In the genomic region with DNA sequence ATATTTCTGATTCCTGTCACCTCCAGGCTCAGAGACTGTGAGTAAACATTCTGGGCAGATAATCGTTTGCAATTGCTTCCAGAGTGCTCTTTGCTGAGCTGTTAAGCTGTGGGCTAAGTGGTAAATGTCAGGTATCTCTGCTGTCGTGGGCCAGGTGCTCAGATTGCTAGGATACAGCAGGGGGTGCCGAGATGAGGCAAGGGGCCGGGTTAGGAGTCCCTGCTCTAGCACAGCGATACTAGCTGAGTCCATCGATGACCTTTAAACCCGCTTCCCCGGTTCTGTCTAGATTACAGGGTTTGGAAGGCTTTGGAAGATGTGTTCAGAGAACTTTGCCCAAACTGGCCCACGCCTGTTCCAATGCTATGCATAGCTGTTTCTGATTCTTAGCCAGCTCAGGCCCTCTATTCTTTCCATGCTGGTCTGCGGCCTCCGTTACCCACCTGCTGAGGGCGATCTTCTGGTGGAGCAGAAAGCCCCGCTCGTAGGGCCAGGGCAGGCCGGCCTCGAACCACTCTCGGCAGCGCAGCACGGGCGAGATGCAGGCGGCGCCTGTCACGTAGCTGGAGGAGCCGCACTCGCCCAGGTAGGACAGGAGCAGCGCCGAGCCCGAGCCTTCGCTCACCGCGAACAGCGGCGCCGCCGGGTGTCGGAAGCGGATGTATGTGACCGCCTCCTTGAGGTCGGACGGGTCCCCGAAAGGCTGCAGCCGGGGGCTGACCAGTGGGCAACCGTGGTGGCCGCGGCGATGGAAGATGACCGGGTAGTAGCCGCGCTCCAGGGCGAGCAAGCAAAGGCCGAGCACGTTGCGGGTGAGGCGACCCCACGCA, we compare ENCODE assay signal across 8 cellular contexts. TPM values are rescaled to one million over a fixed set of nuclear protein-coding genes. Genes with fewer than 3 reads are reported as not detected.
DNase-seq lines count a peak whose midpoint lies in the region; ATAC-seq and TF ChIP-seq lines count a peak whose summit lies in the region.

No MANE protein-coding gene starts in this region.

- no peaks in the 10 kb centered on the region for H3K27me3 Mint-ChIP-seq in IgD-negative memory B cell

- DNase-seq in GM06990 (ENCODE audit: extremely low read depth, insufficient read length) = peak; percentile 83
- peak; percentile 10 for DNase-seq in SHP77 treated with DMSO at 0.1 percent for 48 hours (lab: John Stamatoyannopoulos, UW)
- DNase-seq in astrocyte of the spinal cord (ENCODE audit: low read depth, low spot score) = no peak
- DNase-seq in kidney tubule cell (ENCODE audit: low spot score) = peak; percentile 65
- peak; percentile 52 for DNase-seq in stimulated activated CD4-positive, alpha-beta T cell treated with anti-CD3 and anti-CD28 coated beads, Interleukin-4, amount 100 ng/mL, for 24 hours

- H3K4me1 Mint-ChIP-seq in IgD-negative memory B cell = peaks cover 25 to 43% (median 33%) of the 10 kb centered on the region in 3 donors

- peak; percentile 44 for TF ChIP-seq CTCF in GM06990 (IDR thresholded peaks at IDR 0.05; ENCODE audit: insufficient read depth, low read length, poor library complexity, severe bottlenecking)
- peak; percentile 26 for TF ChIP-seq CTCF in astrocyte of the spinal cord (IDR thresholded peaks at IDR 0.05; ENCODE audit: low read depth, low read length)

- in situ Hi-C loops in astrocyte of the spinal cord (cut with HindIII; ENCODE audit: low sequenced_read_pairs) = no loop called here

- no peaks in the 10 kb centered on the region for H3K9me3 Mint-ChIP-seq in IgD-negative memory B cell

- H3K27me3 ChIP-seq in GM06990 (replicated peaks; ENCODE audit: control insufficient read depth, insufficient read depth, low read length) = no peaks in the 10 kb centered on the region

- peak overlapping the region; percentile 90 to 98 (median 95) for H3K4me3 Mint-ChIP-seq in IgD-negative memory B cell

- H3K27ac Mint-ChIP-seq in IgD-negative memory B cell = peak overlapping the region; percentile 94 to 96 (median 94)

- H3K36me3 Mint-ChIP-seq in IgD-negative memory B cell = peaks cover 3% of the 10 kb centered on the region

- peak overlapping the region; percentile 72 for H3K4me3 ChIP-seq in GM06990 (replicated peaks; ENCODE audit: low read depth, low read length)
- peak overlapping the region; percentile 43 for H3K4me3 ChIP-seq in astrocyte of the spinal cord (ENCODE audit: low read depth, low read length)

- H3K36me3 ChIP-seq in GM06990 (ENCODE audit: control insufficient read depth, insufficient read depth, low read length) = peaks cover 7% of the 10 kb centered on the region

- ATAC-seq in GM19455 (IDR thresholded peaks at IDR 0.05; ENCODE audit: unreplicated experiment) (no peak), HG03460 (IDR thresholded peaks at IDR 0.05; ENCODE audit: unreplicated experiment) (no peak)

RNA-seq across cellular contexts. Expression of a gene that starts 1.0 kb away (rescaled TPM):
- polyA plus RNA-seq in IgD-negative memory B cell = 11.7 TPM

RNA-seq across cellular contexts. Expression of a gene that starts 2.6 kb away (rescaled TPM):
- polyA plus RNA-seq in IgD-negative memory B cell = 29.4 TPM

RNA-seq across cellular contexts. Expression of a gene that starts 23.6 kb away (rescaled TPM):
- 8.6 TPM for polyA plus RNA-seq in IgD-negative memory B cell

RNA-seq across cellular contexts. Expression of a gene that starts 27.1 kb away (rescaled TPM):
- polyA plus RNA-seq in IgD-negative memory B cell = not detected

RNA-seq across cellular contexts. Expression of a gene that starts 56.9 kb away (rescaled TPM):
- polyA plus RNA-seq in IgD-negative memory B cell = not detected
